In the genomic region with DNA sequence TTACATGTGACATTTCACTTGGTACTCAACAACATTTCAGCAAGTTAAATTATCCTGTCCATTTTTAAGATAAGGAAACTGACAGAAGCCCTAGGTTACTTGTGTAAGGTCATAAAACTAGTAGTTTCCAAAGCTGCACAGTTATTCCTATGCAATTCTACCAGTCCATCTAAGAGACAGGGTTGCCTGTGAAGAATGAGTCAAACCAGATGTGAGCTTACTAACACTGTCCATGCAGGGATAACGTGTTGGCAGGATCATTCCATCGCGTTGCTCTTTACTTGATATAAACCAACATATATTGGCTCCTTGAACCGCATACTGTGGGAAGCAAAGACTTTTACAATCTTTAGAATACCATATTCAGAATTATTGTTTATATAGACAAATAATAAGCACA, we compare ENCODE assay signal across 1 cellular context.
TF ChIP-seq lines count a peak whose summit lies in the region.

No MANE protein-coding gene starts in this region.

TF ChIP-seq in HCT116, 20 proteins besides CTCF, POLR2A, EP300 and RAD21 (continued from another document):
- no peak for TF ChIP-seq ELF1 (IDR thresholded peaks at IDR 0.05; ENCODE audit: borderline replicate concordance, low read depth)
- no peak for TF ChIP-seq SP1 (IDR thresholded peaks at IDR 0.05; ENCODE audit: low read depth)
- TF ChIP-seq, protein P1, sequence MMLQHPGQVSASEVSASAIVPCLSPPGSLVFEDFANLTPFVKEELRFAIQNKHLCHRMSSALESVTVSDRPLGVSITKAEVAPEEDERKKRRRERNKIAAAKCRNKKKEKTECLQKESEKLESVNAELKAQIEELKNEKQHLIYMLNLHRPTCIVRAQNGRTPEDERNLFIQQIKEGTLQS (IDR thresholded peaks at IDR 0.05): no peak
- TF ChIP-seq EGR1 (IDR thresholded peaks at IDR 0.05; ENCODE audit: low read depth): no peak
- TF ChIP-seq SRF (IDR thresholded peaks at IDR 0.05; ENCODE audit: low read depth): no peak
- no peak for TF ChIP-seq POLR2AphosphoS5 (IDR thresholded peaks at IDR 0.05; ENCODE audit: low read depth, low read length)
- TF ChIP-seq ZNF274 (IDR thresholded peaks at IDR 0.05; ENCODE audit: low read depth, low read length): no peak
- TF ChIP-seq JUND (IDR thresholded peaks at IDR 0.05): no peak
- TF ChIP-seq FOSL1 (IDR thresholded peaks at IDR 0.05; ENCODE audit: low read depth): no peak
- no peak for TF ChIP-seq TCF7L2 (IDR thresholded peaks at IDR 0.05; ENCODE audit: borderline replicate concordance, extremely low read depth, insufficient read depth, insufficient read length)
- TF ChIP-seq CEBPB (IDR thresholded peaks at IDR 0.05; ENCODE audit: low read depth): no peak
- TF ChIP-seq, protein P2, sequence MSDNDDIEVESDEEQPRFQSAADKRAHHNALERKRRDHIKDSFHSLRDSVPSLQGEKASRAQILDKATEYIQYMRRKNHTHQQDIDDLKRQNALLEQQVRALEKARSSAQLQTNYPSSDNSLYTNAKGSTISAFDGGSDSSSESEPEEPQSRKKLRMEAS (IDR thresholded peaks at IDR 0.05): no peak
- TF ChIP-seq CBX3 (IDR thresholded peaks at IDR 0.05; ENCODE audit: low read depth): no peak
- TF ChIP-seq EZH2 (IDR thresholded peaks at IDR 0.05): no peak
- TF ChIP-seq YY1 (IDR thresholded peaks at IDR 0.05; ENCODE audit: extremely low read depth, insufficient replicate concordance, low read depth, low read length): no peak
